In genomic region chr6:159951772-159952171, GRCh38 we compare ENCODE assay signal across 1 cellular context.
TF ChIP-seq lines count a peak whose summit lies in the region.

No MANE protein-coding gene starts in this region.

TF ChIP-seq in H1, 55 proteins besides CTCF, POLR2A, EP300 and RAD21:
- TF ChIP-seq CBX8 (IDR thresholded peaks at IDR 0.05; ENCODE audit: borderline replicate concordance, low read depth, low read length) (no peak), KDM4A (IDR thresholded peaks at IDR 0.05; ENCODE audit: low read depth, low read length, severe bottlenecking) (no peak), EGR1 (IDR thresholded peaks at IDR 0.05; ENCODE audit: borderline replicate concordance, low read depth, low read length) (no peak), JUND (IDR thresholded peaks at IDR 0.05; ENCODE audit: low read length) (no peak)
TF ChIP-seq in H1: peak in this region for 0.
